1 cellular context compared by ENCODE assay signal in genomic region chr3:149401215-149401925, GRCh38.
TF ChIP-seq lines count a peak whose summit lies in the region.

No MANE protein-coding gene starts in this region.

TF ChIP-seq in HepG2, 621 proteins besides CTCF, POLR2A, EP300 and RAD21 (continued from another document and continues in another):
- TF ChIP-seq POGK (CRISPR knock-in tag; conservative IDR thresholded peaks at IDR 0.05) (peak; percentile 62; the same call in 1 of the 2 replicates), FOXP4 (CRISPR knock-in tag; IDR thresholded peaks at IDR 0.05) (peak; percentile 94), GATAD1 (CRISPR knock-in tag; IDR thresholded peaks at IDR 0.05) (peak; percentile 47; the same call in 1 of the 2 replicates), ASH2L (IDR thresholded peaks at IDR 0.05; ENCODE audit: insufficient read length, low read depth, low read length) (peak; percentile 89), ZNF33B (CRISPR knock-in tag; IDR thresholded peaks at IDR 0.05) (no peak), ZNF549 (CRISPR knock-in tag; IDR thresholded peaks at IDR 0.05) (no peak), IKZF4 (CRISPR knock-in tag; IDR thresholded peaks at IDR 0.05; ENCODE audit: borderline replicate concordance, low read depth, not compliant biosample characterization) (no peak), CENPBD1 (CRISPR knock-in tag; IDR thresholded peaks at IDR 0.05; ENCODE audit: borderline replicate concordance, low read depth) (no peak), IKZF5 (CRISPR knock-in tag; IDR thresholded peaks at IDR 0.05) (peak; percentile 69), MTF2 (CRISPR knock-in tag; IDR thresholded peaks at IDR 0.05; ENCODE audit: borderline replicate concordance) (no peak), ZFAT (CRISPR knock-in tag; conservative IDR thresholded peaks at IDR 0.05) (no peak), CC2D1A (CRISPR knock-in tag; IDR thresholded peaks at IDR 0.05) (no peak), ZSCAN9 (CRISPR knock-in tag; IDR thresholded peaks at IDR 0.05; ENCODE audit: borderline replicate concordance) (peak; percentile 76; the same call in 1 of the 2 replicates), EHMT2 (IDR thresholded peaks at IDR 0.05; ENCODE audit: borderline replicate concordance, low read depth, low read length) (peak; percentile 91; the same call in 1 of the 2 replicates), ZNF512B (CRISPR knock-in tag; IDR thresholded peaks at IDR 0.05; ENCODE audit: borderline replicate concordance) (no peak), MEF2D (CRISPR knock-in tag; IDR thresholded peaks at IDR 0.05) (peak; percentile 89; the same call in 1 of the 2 replicates), PAXIP1 (CRISPR knock-in tag; conservative IDR thresholded peaks at IDR 0.05) (peak; percentile 98), SMAD9 (CRISPR knock-in tag; IDR thresholded peaks at IDR 0.05) (no peak), CENPT (CRISPR knock-in tag; IDR thresholded peaks at IDR 0.05; ENCODE audit: low read depth) (no peak), GPN1 (CRISPR knock-in tag; IDR thresholded peaks at IDR 0.05; ENCODE audit: borderline replicate concordance) (no peak), SMARCE1 (IDR thresholded peaks at IDR 0.05; ENCODE audit: borderline replicate concordance) (peak; percentile 98), ZNF317 (CRISPR knock-in tag; IDR thresholded peaks at IDR 0.05) (peak; percentile 74; the same call in 1 of the 2 replicates), ZNF281 (CRISPR knock-in tag; IDR thresholded peaks at IDR 0.05; ENCODE audit: borderline replicate concordance) (peak; percentile 50; the same call in 1 of the 2 replicates), PPARG (CRISPR knock-in tag; conservative IDR thresholded peaks at IDR 0.05) (peak; percentile 71), ZNF510 (CRISPR knock-in tag; IDR thresholded peaks at IDR 0.05; ENCODE audit: low read depth) (no peak), FOXM1 (CRISPR knock-in tag; IDR thresholded peaks at IDR 0.05) (no peak), GABPB1 (CRISPR knock-in tag; IDR thresholded peaks at IDR 0.05) (peak; percentile 71), ZNF879 (CRISPR knock-in tag; IDR thresholded peaks at IDR 0.05) (no peak), SMARCC2 (IDR thresholded peaks at IDR 0.05) (peak; percentile 91), ZBTB34 (CRISPR knock-in tag; IDR thresholded peaks at IDR 0.05) (peak; percentile 64; the same call in 1 of the 2 replicates), PAF1 (CRISPR knock-in tag; IDR thresholded peaks at IDR 0.05) (no peak), ZFP36 (IDR thresholded peaks at IDR 0.05; ENCODE audit: borderline replicate concordance, low read depth, low read length, partially characterized antibody) (no peak), ZNF740 (CRISPR knock-in tag; IDR thresholded peaks at IDR 0.05) (no peak), THAP8 (CRISPR knock-in tag; IDR thresholded peaks at IDR 0.05; ENCODE audit: borderline replicate concordance) (no peak), CHCHD3 (CRISPR knock-in tag; IDR thresholded peaks at IDR 0.05) (no peak), HNF4A (CRISPR knock-in tag; IDR thresholded peaks at IDR 0.05) (peak; percentile 88), TEAD3 (CRISPR knock-in tag; optimal IDR thresholded peaks at IDR 0.05; ENCODE audit: borderline replicate concordance) (peak; percentile 55)
